ENCODE assay signal across 24 cellular contexts in genomic region chr17:34412022-34412421, GRCh38. TPM values are rescaled to one million over a fixed set of nuclear protein-coding genes. Genes with fewer than 3 reads are reported as not detected.
DNase-seq lines count a peak whose midpoint lies in the region; ATAC-seq, FAIRE-seq and TF ChIP-seq lines count a peak whose summit lies in the region.
"Had no signal": no experiment of that assay in that cellular context is flagged by ENCODE, and none has a peak within 500 bp of the region (broad histone marks: within the 10 kb centered on the region; RNA-seq: fewer than 3 reads in every experiment).

No MANE protein-coding gene starts in this region.

- DNase-seq in DND-41 (no peak), endothelial cell of umbilical vein (ENCODE audit: low read depth, low spot score) (no peak), left ventricle myocardium inferior (no peak)
- DNase-seq: 8988T; ACHN; AML-193; BE2C; CD4-positive, alpha-beta T cell; CD8-positive, alpha-beta memory T cell; DMS53; H9 had no signal

- H4K20me1 ChIP-seq in DND-41 (ENCODE audit: insufficient read depth, low read length) (no peaks in the 10 kb centered on the region), Loucy (ENCODE audit: insufficient read depth, low read length, poor library complexity, severe bottlenecking) (no peaks in the 10 kb centered on the region), endothelial cell of umbilical vein (replicated peaks; ENCODE audit: control insufficient read depth, extremely low read depth, insufficient read depth, low read length) (no peaks in the 10 kb centered on the region)
- H4K20me1 ChIP-seq: BLaER1 treated with 17β-estradiol and CSF1 and Interleukin-3, amounts not matched to agents 10 nM and 100 nM had no signal

- no peak overlapping the region for H3K9ac ChIP-seq in DND-41 (ENCODE audit: low read depth, low read length)
- H3K9ac ChIP-seq in Loucy (ENCODE audit: low read depth, low read length, poor library complexity, severe bottlenecking) = no peak overlapping the region
- H3K9ac ChIP-seq in endothelial cell of umbilical vein (replicated peaks; ENCODE audit: extremely low read depth, insufficient read depth, low read length) = no peak overlapping the region
- H3K9ac ChIP-seq: BLaER1 treated with 17β-estradiol and CSF1 and Interleukin-3, amounts not matched to agents 10 nM and 100 nM had no signal

- POLR2A ChIA-PET in endothelial cell of umbilical vein (lab: Charles Lee) = no interaction called here

- no peaks in the 10 kb centered on the region for H3K9me2 ChIP-seq in Loucy (replicated peaks; ENCODE audit: low read depth, low read length)

- H2AFZ ChIP-seq in DND-41 (ENCODE audit: low read depth, low read length) (no peak overlapping the region), Loucy (ENCODE audit: low read length) (no peak overlapping the region), endothelial cell of umbilical vein (ENCODE audit: low read depth, low read length) (peak overlapping the region; percentile 29)
- H2AFZ ChIP-seq: GM23338 had no signal

- H3K9me3 ChIP-seq in DND-41 (ENCODE audit: insufficient read depth, low read length, severe bottlenecking) (no peaks in the 10 kb centered on the region), Loucy (ENCODE audit: insufficient read depth, low read depth, low read length) (no peaks in the 10 kb centered on the region), endothelial cell of umbilical vein (replicated peaks; ENCODE audit: control insufficient read depth, insufficient read depth, low read length) (no peaks in the 10 kb centered on the region), left ventricle myocardium inferior (replicated peaks) (no peaks in the 10 kb centered on the region)
- H3K9me3 ChIP-seq: A549; BE2C; BLaER1 treated with 17β-estradiol and CSF1 and Interleukin-3, amounts not matched to agents 10 nM and 100 nM had no signal

- CTCF ChIA-PET in endothelial cell of umbilical vein (lab: Charles Lee) = interaction anchor here (0.8 to 3.8 kb wide), 6 partner anchors 8 to 708 kb away, joined by 3 to 12 read pairs (median 4); partner anchors contain the start of gene RAD51D

- no peaks in the 10 kb centered on the region for H3K9me1 ChIP-seq in endothelial cell of umbilical vein (replicated peaks; ENCODE audit: control insufficient read depth, extremely low read depth, insufficient read depth, low read length)

- no peaks in the 10 kb centered on the region for H3K36me3 ChIP-seq in DND-41 (ENCODE audit: insufficient read depth, low read length)
- H3K36me3 ChIP-seq in Loucy (ENCODE audit: insufficient read depth, low read length) = no peaks in the 10 kb centered on the region
- H3K36me3 ChIP-seq in endothelial cell of umbilical vein (ENCODE audit: control insufficient read depth in 2 of 2, extremely low read depth in 1 of 2, insufficient read depth in 2 of 2, low read length in 2 of 2) = no peaks in the 10 kb centered on the region
- H3K36me3 ChIP-seq in left ventricle myocardium inferior = no peaks in the 10 kb centered on the region
- H3K36me3 ChIP-seq: BE2C; BLaER1 treated with 17β-estradiol and CSF1 and Interleukin-3, amounts not matched to agents 10 nM and 100 nM had no signal

- FAIRE-seq in endothelial cell of umbilical vein (lab: Jason Lieb, UNC) = no peak
- FAIRE-seq: A549, G401.6, GM12892 had no signal

- H3K4me2 ChIP-seq in DND-41 (ENCODE audit: insufficient read depth, low read length) (no peak overlapping the region), Loucy (ENCODE audit: low read depth, low read length, poor library complexity, severe bottlenecking) (peak overlapping the region; percentile 15), endothelial cell of umbilical vein (ENCODE audit: insufficient read depth, low read length) (no peak overlapping the region)
- H3K4me2 ChIP-seq: A549, GM23338 had no signal

- ATAC-seq in DND-41 (ENCODE audit: insufficient read depth, low read depth) = no peak
- ATAC-seq in GM21786 (IDR thresholded peaks at IDR 0.05; ENCODE audit: unreplicated experiment) = no peak
- ATAC-seq in HG03175 (IDR thresholded peaks at IDR 0.05; ENCODE audit: unreplicated experiment) = no peak
- ATAC-seq: GM23338, HCT116 had no signal

- BruUV-seq in endothelial cell of umbilical vein (replicated peaks; lab: Mats Ljungman, UMichigan) = no TSS peak

- no peaks in the 10 kb centered on the region for H3K27me3 ChIP-seq in DND-41 (ENCODE audit: insufficient read depth, low read length, poor library complexity)
- no peaks in the 10 kb centered on the region for H3K27me3 ChIP-seq in Loucy (ENCODE audit: insufficient read depth, low read length, poor library complexity, severe bottlenecking)
- H3K27me3 ChIP-seq in endothelial cell of umbilical vein (ENCODE audit: control insufficient read depth in 2 of 2, insufficient read depth in 2 of 2, low read length in 2 of 2) = peaks cover 0 to 9% of the 10 kb centered on the region in 2 experiments
- peaks cover 96% of the 10 kb centered on the region for H3K27me3 ChIP-seq in left ventricle myocardium inferior (ENCODE audit: low read depth)
- H3K27me3 ChIP-seq: BE2C; BLaER1 treated with 17β-estradiol and CSF1 and Interleukin-3, amounts not matched to agents 10 nM and 100 nM had no signal

- no peaks in the 10 kb centered on the region for H3F3A ChIP-seq in Loucy (ENCODE audit: low read depth)

- intact Hi-C loops in endothelial cell of umbilical vein (cut with micrococcal nuclease) (loop anchor here (2.0 to 10.0 kb wide), 2 partner anchors 25 to 1133 kb away; no protein-coding TSS in a partner anchor), left ventricle myocardium inferior (cut with micrococcal nuclease) (loop anchor here (10.0 kb wide), 1 partner anchor 233 kb away; no protein-coding TSS in a partner anchor)

- H3K79me2 ChIP-seq in DND-41 (ENCODE audit: insufficient read depth, low read length) = no peaks in the 10 kb centered on the region
- H3K79me2 ChIP-seq in Loucy (ENCODE audit: insufficient read depth, low read length) = no peaks in the 10 kb centered on the region
- H3K79me2 ChIP-seq in endothelial cell of umbilical vein (ENCODE audit: control insufficient read depth, insufficient read depth, low read length) = no peaks in the 10 kb centered on the region

- H3K4me1 ChIP-seq in DND-41 (ENCODE audit: insufficient read depth, low read length) (peaks cover 80% of the 10 kb centered on the region), Loucy (ENCODE audit: insufficient read depth, low read length, poor library complexity, severe bottlenecking) (peaks cover 25% of the 10 kb centered on the region), endothelial cell of umbilical vein (ENCODE audit: control insufficient read depth, extremely low read depth, insufficient read depth, low read length) (peaks cover 14% of the 10 kb centered on the region), left ventricle myocardium inferior (no peaks in the 10 kb centered on the region)
- H3K4me1 ChIP-seq: BE2C had no signal

- no peak for TF ChIP-seq CTCF in DND-41 (IDR thresholded peaks at IDR 0.05; ENCODE audit: borderline replicate concordance, extremely low read depth, low read length, poor library complexity, severe bottlenecking)
- TF ChIP-seq CTCF in Loucy (conservative IDR thresholded peaks at IDR 0.05; ENCODE audit: low read length) = no peak
- no peak for TF ChIP-seq CTCF in VCaP (conservative IDR thresholded peaks at IDR 0.05)
- no peak for TF ChIP-seq CTCF in endothelial cell of umbilical vein (IDR thresholded peaks at IDR 0.05; ENCODE audit: extremely low read depth in 1 of 2, insufficient read depth in 1 of 2, low read depth in 1 of 2, low read length in 2 of 2)
- no peak for TF ChIP-seq CTCF in left ventricle myocardium inferior (IDR thresholded peaks at IDR 0.05; ENCODE audit: borderline replicate concordance)

- no peak overlapping the region for H3K4me3 ChIP-seq in DND-41 (ENCODE audit: low read depth in 1 of 2, low read length in 2 of 2)
- no peak overlapping the region for H3K4me3 ChIP-seq in Loucy (ENCODE audit: low read length, poor library complexity, severe bottlenecking)
- no peak overlapping the region for H3K4me3 ChIP-seq in endothelial cell of umbilical vein (replicated peaks in 1 of 3; ENCODE audit: insufficient read depth in 1 of 3, low read depth in 1 of 3, low read length in 3 of 3)
- no peak overlapping the region for H3K4me3 ChIP-seq in left ventricle myocardium inferior
- H3K4me3 ChIP-seq: A549; BLaER1 treated with 17β-estradiol and CSF1 and Interleukin-3, amounts not matched to agents 10 nM and 100 nM; GM23338 had no signal

- no peak for TF ChIP-seq POLR2A in endothelial cell of umbilical vein (IDR thresholded peaks at IDR 0.05; ENCODE audit: low read depth, low read length)

- dilution Hi-C loops in endothelial cell of umbilical vein (cut with MboI; ENCODE audit: extremely low pct_ligation_motif_present, low sequenced_read_pairs) = no loop called here

- peak overlapping the region; percentile 71 for H3K27ac ChIP-seq in DND-41 (ENCODE audit: low read length)
- peak overlapping the region; percentile 35 for H3K27ac ChIP-seq in VCaP
- peak overlapping the region; percentile 73 for H3K27ac ChIP-seq in endothelial cell of umbilical vein (ENCODE audit: insufficient read depth, low read depth, low read length)
- no peak overlapping the region for H3K27ac ChIP-seq in left ventricle myocardium inferior (replicated peaks)

TF ChIP-seq in endothelial cell of umbilical vein, 7 proteins besides CTCF, POLR2A, EP300 and RAD21 (continues in another document):
- TF ChIP-seq FOS (IDR thresholded peaks at IDR 0.05; ENCODE audit: borderline replicate concordance, insufficient read depth, low read length) (no peak), JUN (IDR thresholded peaks at IDR 0.05; ENCODE audit: borderline replicate concordance, insufficient read depth, insufficient read length, low read depth) (no peak), POLR2AphosphoS5 (IDR thresholded peaks at IDR 0.05; ENCODE audit: insufficient read depth, low read depth, low read length) (no peak)

RNA-seq across cellular contexts. Expression of gene CCL1, which starts 49.0 kb away (rescaled TPM):
- not detected in 2 replicates for total RNA-seq in endothelial cell of umbilical vein
- polyA plus RNA-seq in endothelial cell of umbilical vein = not detected in 2 replicates
- polyA plus RNA-seq in endothelial cell of umbilical vein (2011; cell fraction: cytosol; rRNA removed) = not detected in 2 replicates
- not detected in 2 replicates for polyA plus RNA-seq in endothelial cell of umbilical vein (2011; cell fraction: nucleus; rRNA removed)
- polyA plus RNA-seq in endothelial cell of umbilical vein (2012) = not detected in 2 replicates
- not detected in 2 replicates for polyA minus RNA-seq in endothelial cell of umbilical vein
- not detected for polyA minus RNA-seq in endothelial cell of umbilical vein (2011; cell fraction: cytosol; rRNA and poly(A)+ RNA removed)
- not detected in 2 replicates for polyA minus RNA-seq in endothelial cell of umbilical vein (2011; cell fraction: nucleus; rRNA and poly(A)+ RNA removed)
- total RNA-seq in left ventricle myocardium inferior = not detected
- total RNA-seq: CD4-positive, alpha-beta T cell; Daoy; GM23338; H4; H9 had no signal
- polyA plus RNA-seq: A549; CD14-positive monocyte; CD8-positive, alpha-beta memory T cell; GM23338 had no signal

RNA-seq across cellular contexts. Expression of gene CCL13, which starts 55.7 kb away (rescaled TPM):
- total RNA-seq in endothelial cell of umbilical vein (not detected in 2 replicates), left ventricle myocardium inferior (0.74 TPM)
- polyA plus RNA-seq in endothelial cell of umbilical vein = not detected in 2 replicates
- not detected in 2 replicates for polyA plus RNA-seq in endothelial cell of umbilical vein (2011; cell fraction: cytosol; rRNA removed)
- not detected in 2 replicates for polyA plus RNA-seq in endothelial cell of umbilical vein (2011; cell fraction: nucleus; rRNA removed)
- polyA plus RNA-seq in endothelial cell of umbilical vein (2012) = not detected in 2 replicates
- polyA minus RNA-seq in endothelial cell of umbilical vein = not detected in 2 replicates
- not detected for polyA minus RNA-seq in endothelial cell of umbilical vein (2011; cell fraction: cytosol; rRNA and poly(A)+ RNA removed)
- polyA minus RNA-seq in endothelial cell of umbilical vein (2011; cell fraction: nucleus; rRNA and poly(A)+ RNA removed) = not detected in 2 replicates
- total RNA-seq: CD4-positive, alpha-beta T cell; CD8-positive, alpha-beta memory T cell; Daoy; GM23338; H4; H9 had no signal
- polyA plus RNA-seq: A549; CD14-positive monocyte; CD8-positive, alpha-beta memory T cell; GM23338 had no signal
